Comparison of ENCODE assay signal across 20 cellular contexts in the genomic region with DNA sequence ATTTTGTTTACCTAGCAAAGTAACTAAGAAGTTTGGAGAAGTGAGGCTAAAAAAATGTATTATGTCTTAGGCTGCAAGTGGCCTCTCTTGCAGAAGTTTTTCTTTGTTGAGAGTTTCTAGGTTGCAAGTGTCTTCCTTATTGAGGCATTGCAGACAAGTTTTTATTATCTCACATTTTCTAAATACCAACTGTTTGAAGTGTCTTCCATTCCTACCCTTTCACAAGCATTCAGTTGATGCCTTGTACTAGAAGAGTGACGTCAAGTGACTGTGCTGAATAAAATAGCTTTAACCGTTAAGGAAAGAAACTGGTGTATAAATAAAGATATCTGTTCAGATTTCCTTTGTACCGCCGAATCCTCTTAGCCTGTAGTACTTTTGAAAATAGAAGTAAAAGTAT.
"Had no signal": no experiment of that assay in that cellular context is flagged by ENCODE, and none has a peak within 500 bp of the region (broad histone marks: within the 10 kb centered on the region; RNA-seq: fewer than 3 reads in every experiment).

No MANE protein-coding gene starts in this region.

- H3K27me3 Mint-ChIP-seq: activated naive CD8-positive, alpha-beta T cell had no signal

- H3K36me3 ChIP-seq: adrenal gland, neutrophil, right lobe of liver, upper lobe of left lung, WERI-Rb-1 had no signal

- H3K27ac ChIP-seq: adrenal gland, epithelial cell of prostate, neutrophil, right lobe of liver, spleen, testis, upper lobe of left lung, WERI-Rb-1 had no signal

- H3K4me3 ChIP-seq: adrenal gland, right lobe of liver, spleen, testis, upper lobe of left lung had no signal

- H3K27me3 ChIP-seq: adrenal gland, neutrophil, right lobe of liver, spleen, testis, upper lobe of left lung had no signal

- H3K27ac Mint-ChIP-seq: activated CD8-positive, alpha-beta T cell treated with anti-CD3 and anti-CD28 coated beads, Interleukin-2, amount 10 ng/mL, durations not matched to agents 7 days and 5 days; activated naive CD8-positive, alpha-beta T cell; natural killer cell treated with Interleukin-12 subunit alpha and Interleukin-12 subunit beta and Interleukin-15 and Interleukin-18, amount 100 ng/mL, for 72 hours had no signal

- H3K9me3 ChIP-seq: adrenal gland, right lobe of liver, testis had no signal

- H3K36me3 Mint-ChIP-seq: natural killer cell treated with Interleukin-12 subunit alpha and Interleukin-12 subunit beta and Interleukin-15 and Interleukin-18, amount 100 ng/mL, for 72 hours had no signal

- DNase-seq: activated CD4-positive, alpha-beta T cell treated with anti-CD3 and anti-CD28 coated beads, Interleukin-2, amount 50 U/mL, for 1 hour; activated CD4-positive, CD25-positive, alpha-beta regulatory T cell treated with anti-CD3 and anti-CD28 coated beads, Interleukin-2, amount 50 U/mL, for 72 hours; activated CD8-positive, alpha-beta T cell treated with anti-CD3 and anti-CD28 coated beads, Interleukin-2, amount 10 ng/mL, durations not matched to agents 7 days and 5 days; activated gamma-delta T cell treated with Interleukin-2 at 50 U/mL for 16 hours; adrenal gland; cerebellar nuclear complex; foreskin melanocyte; left ventricle myocardium superior; spleen; stimulated activated CD4-positive, alpha-beta T cell treated with anti-CD3 and anti-CD28 coated beads, Interleukin-4, amount 100 ng/mL, for 1 hour; stimulated activated naive CD4-positive, alpha-beta T cell; T-helper 1 cell; testis; upper lobe of left lung; WERI-Rb-1 had no signal

- H3K4me3 Mint-ChIP-seq: activated CD8-positive, alpha-beta T cell treated with anti-CD3 and anti-CD28 coated beads, Interleukin-2, amount 10 ng/mL, durations not matched to agents 7 days and 5 days; activated naive CD8-positive, alpha-beta T cell; natural killer cell treated with Interleukin-12 subunit alpha and Interleukin-12 subunit beta and Interleukin-15 and Interleukin-18, amount 100 ng/mL, for 72 hours had no signal

- ATAC-seq: activated CD8-positive, alpha-beta T cell treated with anti-CD3 and anti-CD28 coated beads, Interleukin-2, amount 10 ng/mL, durations not matched to agents 7 days and 5 days; left ventricle myocardium superior; natural killer cell treated with Interleukin-12 subunit alpha and Interleukin-12 subunit beta and Interleukin-15 and Interleukin-18, amount 100 ng/mL, for 72 hours; right lobe of liver had no signal

- H3K4me1 ChIP-seq: adrenal gland, spleen, testis, upper lobe of left lung had no signal
